ENCODE assay signal across 8 cellular contexts in the genomic region with DNA sequence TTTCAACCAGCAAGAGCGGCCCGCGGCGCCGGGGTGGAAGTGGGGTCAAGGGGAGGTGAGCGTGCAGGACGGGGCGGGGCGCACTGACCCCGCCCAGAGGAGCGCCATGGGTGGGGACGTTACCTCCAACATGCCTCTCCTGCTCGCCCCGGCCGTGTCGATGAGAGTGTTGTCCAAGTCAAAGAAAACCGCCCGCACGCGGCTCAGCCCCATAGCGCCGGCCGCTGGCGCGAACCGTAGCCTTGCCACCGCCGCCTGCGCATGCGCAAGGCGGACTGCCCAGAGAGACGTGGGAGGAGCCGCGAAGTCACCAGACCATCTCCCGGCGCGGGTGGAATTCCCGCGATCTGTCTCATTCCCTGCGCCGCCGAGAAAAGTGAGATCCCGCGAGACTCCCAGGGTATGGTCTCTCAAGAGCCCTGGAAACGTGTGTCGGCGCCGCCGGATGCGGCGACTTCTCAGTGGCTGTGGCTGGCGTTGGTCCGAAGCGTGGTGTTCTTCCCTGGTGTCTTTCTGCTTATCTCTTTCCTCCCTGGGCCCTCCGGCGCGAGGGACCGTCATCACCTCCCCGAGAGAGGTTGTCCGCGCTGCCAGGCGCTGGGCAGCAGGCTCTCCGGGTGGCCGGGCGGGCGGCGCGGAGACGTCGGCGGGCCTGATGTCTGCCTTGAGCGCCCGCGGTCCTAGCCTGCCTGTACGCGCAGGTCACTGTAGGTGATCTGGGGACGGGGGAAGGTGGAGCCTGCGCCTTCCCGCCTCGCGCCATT. TPM values are rescaled to one million over a fixed set of nuclear protein-coding genes. Genes with fewer than 3 reads are reported as not detected.
A peak's percentile ranks its signal among the peaks of the same experiment; 100 is the strongest.
DNase-seq lines count a peak whose midpoint lies in the region; TF ChIP-seq lines count a peak whose summit lies in the region.

A gene with protein sequence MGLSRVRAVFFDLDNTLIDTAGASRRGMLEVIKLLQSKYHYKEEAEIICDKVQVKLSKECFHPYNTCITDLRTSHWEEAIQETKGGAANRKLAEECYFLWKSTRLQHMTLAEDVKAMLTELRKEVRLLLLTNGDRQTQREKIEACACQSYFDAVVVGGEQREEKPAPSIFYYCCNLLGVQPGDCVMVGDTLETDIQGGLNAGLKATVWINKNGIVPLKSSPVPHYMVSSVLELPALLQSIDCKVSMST (minus strand): TSS at position 279 of the 764 bp plus-strand sequence. CDS start 66 bp downstream, at position 213.

- H3K9me3 Mint-ChIP-seq in HFFc6: no peaks in the 10 kb centered on the region; the same call in 1 of the 2 replicates
- peaks cover 13% of the 10 kb centered on the region for H3K9me3 Mint-ChIP-seq in activated naive CD4-positive, alpha-beta T cell treated with anti-CD3 and anti-CD28 coated beads, Interleukin-2, amount 10 ng/mL, durations not matched to agents 7 days and 5 days

- no peak for TF ChIP-seq EP300 in suprapubic skin (IDR thresholded peaks at IDR 0.05)

- H3K4me3 ChIP-seq in GM08714 (ENCODE audit: low read length) (peak within 1 kb of the TSS; percentile 85), suprapubic skin (peak within 1 kb of the TSS; percentile 82)

- H3K4me1 ChIP-seq in suprapubic skin: peaks cover 25% of the 10 kb centered on the region

- in situ Hi-C loops in SK-MEL-5 (cut with HindIII; ENCODE audit: low pct_unique_long_range_greater_than_20kb, low sequenced_read_pairs): no loop called here

- peak within 1 kb of the TSS; percentile 91 for H3K27ac ChIP-seq in suprapubic skin

- peaks cover 30% of the 10 kb centered on the region for H3K4me1 Mint-ChIP-seq in HFFc6 (ENCODE audit: low read depth)
- H3K4me1 Mint-ChIP-seq in activated naive CD4-positive, alpha-beta T cell treated with anti-CD3 and anti-CD28 coated beads, Interleukin-2, amount 10 ng/mL, durations not matched to agents 7 days and 5 days: peaks cover 34% of the 10 kb centered on the region

- CTCF ChIA-PET in activated naive CD4-positive, alpha-beta T cell treated with anti-CD3 and anti-CD28 coated beads, Interleukin-2, amount 10 ng/mL, durations not matched to agents 7 days and 5 days (lab: Charles Lee): no interaction called here

- no peaks in the 10 kb centered on the region for H3K27me3 ChIP-seq in suprapubic skin

- TF ChIP-seq POLR2A in suprapubic skin (IDR thresholded peaks at IDR 0.05): peak in 1 of 2 donors; percentile 44

- peaks cover 21% of the 10 kb centered on the region for H3K36me3 Mint-ChIP-seq in HFFc6 (ENCODE audit: low read depth)
- H3K36me3 Mint-ChIP-seq in activated naive CD4-positive, alpha-beta T cell treated with anti-CD3 and anti-CD28 coated beads, Interleukin-2, amount 10 ng/mL, durations not matched to agents 7 days and 5 days: peaks cover 12% of the 10 kb centered on the region

- WGBS in suprapubic skin: 0% methylated on average over 28 of the region's 81 CpGs

- H3K36me3 ChIP-seq in suprapubic skin: no peaks in the 10 kb centered on the region

- DNase-seq in HFFc6 (peak; percentile 97), NAMALWA (ENCODE audit: low spot score) (peak; percentile 96), SK-MEL-5 (ENCODE audit: low read depth, low spot score) (peak; percentile 98), globus pallidus (ENCODE audit: low spot score) (peak; percentile 90), nucleus accumbens (lab: John Stamatoyannopoulos, UW) (peak; percentile 65 to 96 (median 89)), suprapubic skin (ENCODE audit: low spot score in 2 of 2) (peak; percentile 96 to 97)
- peak; percentile 93 for DNase-seq in activated naive CD4-positive, alpha-beta T cell treated with anti-CD3 and anti-CD28 coated beads, Interleukin-2, amount 10 ng/mL, durations not matched to agents 7 days and 5 days

- peak within 1 kb of the TSS; percentile 98 for H3K27ac Mint-ChIP-seq in HFFc6
- H3K27ac Mint-ChIP-seq in activated naive CD4-positive, alpha-beta T cell treated with anti-CD3 and anti-CD28 coated beads, Interleukin-2, amount 10 ng/mL, durations not matched to agents 7 days and 5 days: peak within 1 kb of the TSS; percentile 95

- H3K27me3 Mint-ChIP-seq in HFFc6 (ENCODE audit: insufficient read depth): peaks cover 6% of the 10 kb centered on the region
- peaks cover 5% of the 10 kb centered on the region for H3K27me3 Mint-ChIP-seq in activated naive CD4-positive, alpha-beta T cell treated with anti-CD3 and anti-CD28 coated beads, Interleukin-2, amount 10 ng/mL, durations not matched to agents 7 days and 5 days

- H3K4me3 Mint-ChIP-seq in HFFc6: peak within 1 kb of the TSS; percentile 88
- peak within 1 kb of the TSS; percentile 93 for H3K4me3 Mint-ChIP-seq in activated naive CD4-positive, alpha-beta T cell treated with anti-CD3 and anti-CD28 coated beads, Interleukin-2, amount 10 ng/mL, durations not matched to agents 7 days and 5 days

- H3K9me3 ChIP-seq in suprapubic skin: no peaks in the 10 kb centered on the region

- no peak for TF ChIP-seq CTCF in HFFc6 (IDR thresholded peaks at IDR 0.05)
- TF ChIP-seq CTCF in suprapubic skin (IDR thresholded peaks at IDR 0.05): no peak

RNA-seq across cellular contexts. Expression of the gene that starts here (rescaled TPM):
- 1 to 10 TPM; 7.1 to 8.6 (median 7.4) TPM for total RNA-seq in HFFc6 (2021; fragmentation: NEBNext Ultra II Directional; extraction: Animal tissue kit (Norgen Biotek cat#: 25700))
- total RNA-seq in SK-MEL-5 (2014; rRNA removed; shearing (Covaris generic)): 10.3 and 11.6 TPM in 2 replicates
- polyA plus RNA-seq in SK-MEL-5 (2015; cell fraction: cytosol; rRNA removed): 10.9 and 12.0 TPM in 2 replicates
- polyA plus RNA-seq in SK-MEL-5 (2015; cell fraction: nucleus; rRNA removed): 4.1 and 8.2 TPM in 2 replicates
- total RNA-seq in suprapubic skin: 1 to 10 TPM; 2.8 to 4.4 (median 3.5) TPM

Comparison
In these comparisons a context has a peak if more than half of its experiments do, and no peak if none do; other contexts are left out.
1. Peak in every context shown above with its lines: DNase-seq, H3K4me3 ChIP-seq and H3K27ac ChIP-seq.